18 cellular contexts compared by ENCODE assay signal in the genomic region with DNA sequence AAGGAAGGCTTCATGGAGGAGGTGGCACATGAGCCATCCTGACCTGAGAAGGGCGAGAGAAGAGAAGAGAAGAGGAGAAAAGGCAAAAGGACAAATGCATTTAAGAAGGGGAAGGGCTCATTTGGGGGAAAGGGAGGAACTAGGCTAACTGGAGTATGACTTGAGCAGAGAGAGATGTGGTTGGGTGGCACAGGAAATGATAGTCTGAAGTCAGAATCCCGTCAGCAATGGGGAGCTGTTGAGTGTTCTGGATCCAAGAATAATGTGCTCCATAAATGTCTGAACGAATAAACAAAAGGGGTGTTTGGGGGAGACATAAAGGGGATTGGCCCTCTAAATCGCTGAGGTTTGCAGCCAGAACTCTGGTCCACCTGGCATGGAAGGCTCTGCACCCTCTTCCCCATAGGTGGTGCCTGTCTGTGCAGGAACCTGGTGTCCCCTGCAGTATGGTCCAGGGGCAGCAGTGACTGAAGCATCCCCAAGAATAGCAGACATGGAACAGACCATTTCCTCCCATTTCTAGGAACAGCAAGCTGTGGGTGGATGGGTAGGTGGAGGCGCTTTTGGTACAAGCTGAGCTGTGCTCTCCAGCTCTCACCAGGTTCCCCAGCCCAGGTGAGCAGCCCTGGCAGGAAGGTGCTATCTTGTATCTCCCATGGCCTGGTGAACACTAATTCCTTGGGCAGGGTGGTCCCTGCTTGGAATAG. TPM values are rescaled to one million over a fixed set of nuclear protein-coding genes. Genes with fewer than 3 reads are reported as not detected.
A peak's percentile ranks its signal among the peaks of the same experiment; 100 is the strongest.
DNase-seq lines count a peak whose midpoint lies in the region; ATAC-seq and TF ChIP-seq lines count a peak whose summit lies in the region.
"Had no signal": no experiment of that assay in that cellular context is flagged by ENCODE, and none has a peak within 500 bp of the region (broad histone marks: within the 10 kb centered on the region; RNA-seq: fewer than 3 reads in every experiment).

No MANE protein-coding gene starts in this region.

- no peaks in the 10 kb centered on the region for H3K4me1 ChIP-seq in HEK293 (ENCODE audit: control insufficient read depth, insufficient read depth, low read length)
- H3K4me1 ChIP-seq: Peyer's patch had no signal

- H3K4me1 Mint-ChIP-seq in naive B cell = peaks cover 42 to 49% (median 47%) of the 10 kb centered on the region in 3 donors

- H3K4me3 ChIP-seq in HEK293 (ENCODE audit: low read depth, low read length) = no peak overlapping the region
- H3K4me3 ChIP-seq: Peyer's patch had no signal

- TF ChIP-seq CTCF in HEK293 (tag by site-specific recombination; IDR thresholded peaks at IDR 0.05) (no peak), omental fat pad (IDR thresholded peaks at IDR 0.05) (no peak)

- ATAC-seq in naive B cell (ENCODE audit: low read depth in 2 of 2) (peak; percentile 70 to 91), omental fat pad (ENCODE audit: low FRiP score) (no peak)
- ATAC-seq: CD8-positive, alpha-beta T cell had no signal

- H3K4me3 Mint-ChIP-seq in naive B cell = peak overlapping the region in 7 of 8 donors; percentile 0 to 70 (median 38)
- H3K4me3 Mint-ChIP-seq: CD8-positive, alpha-beta T cell; H9 had no signal

- H3K36me3 ChIP-seq in HEK293 (ENCODE audit: control insufficient read depth in 2 of 2, insufficient read depth in 1 of 2, low read length in 2 of 2) = no peaks in the 10 kb centered on the region
- H3K36me3 ChIP-seq: Peyer's patch had no signal

- peak overlapping the region in 4 of 6 donors; percentile 70 to 92 (median 81) for H3K27ac Mint-ChIP-seq in naive B cell
- H3K27ac Mint-ChIP-seq: CD8-positive, alpha-beta T cell; H9 had no signal

- no peaks in the 10 kb centered on the region for H3K27me3 Mint-ChIP-seq in naive B cell

- H3K9me3 Mint-ChIP-seq in naive B cell = peaks cover 0 to 2% (median 0%) of the 10 kb centered on the region in 7 donors
- H3K9me3 Mint-ChIP-seq: CD8-positive, alpha-beta T cell; H9 had no signal

- POLR2A ChIA-PET in HEK293 (lab: Yijun Ruan, JAX) = no interaction called here

- H3K36me3 Mint-ChIP-seq in naive B cell = no peaks in the 10 kb centered on the region
- H3K36me3 Mint-ChIP-seq: CD8-positive, alpha-beta T cell had no signal

- H3K9me3 ChIP-seq in HEK293 (ENCODE audit: control insufficient read depth, insufficient read depth, low read depth, low read length) = no peaks in the 10 kb centered on the region
- H3K9me3 ChIP-seq: Peyer's patch had no signal

- CTCF ChIA-PET in HEK293 (lab: Yijun Ruan, JAX) = interaction anchor here (0.7 to 1.4 kb wide), 3 partner anchors 34 to 239 kb away, joined by 3 to 4 read pairs (median 3); no protein-coding TSS in a partner anchor

- no peak overlapping the region for H3K27ac ChIP-seq in HEK293 (ENCODE audit: extremely low read depth, low read depth, low read length)
- H3K27ac ChIP-seq in caudate nucleus (ENCODE audit: low read depth, low read length) = peak overlapping the region; percentile 6
- H3K27ac ChIP-seq: Peyer's patch had no signal

- DNase-seq in caudate nucleus (lab: John Stamatoyannopoulos, UW) (peak in 3 of 61 donors; percentile 30 to 52 (median 47)), naive B cell (peak; percentile 23), superior temporal gyrus (ENCODE audit: extremely low spot score) (peak; percentile 58), activated gamma-delta T cell treated with Interleukin-2 at 50 U/mL for 16 hours (no peak), GM19238 (ENCODE audit: insufficient read length, low spot score) (no peak), omental fat pad (ENCODE audit: low spot score) (no peak)
- DNase-seq: ACHN; CD8-positive, alpha-beta T cell; GF-D8; H9; MV-4-11; NCI-H1417 treated with DMSO at 0.1 percent for 48 hours; NCI-H2029; NCI-H2171 treated with DMSO at 0.1 percent for 48 hours; Right ventricle myocardium superior had no signal

TF ChIP-seq in HEK293, 187 proteins besides CTCF, POLR2A, EP300 and RAD21:
- peak; percentile 68; the same call in 1 of the 2 replicates for TF ChIP-seq ZNF16 (tag by site-specific recombination; IDR thresholded peaks at IDR 0.05; ENCODE audit: low read depth)
- TF ChIP-seq, protein P1, sequence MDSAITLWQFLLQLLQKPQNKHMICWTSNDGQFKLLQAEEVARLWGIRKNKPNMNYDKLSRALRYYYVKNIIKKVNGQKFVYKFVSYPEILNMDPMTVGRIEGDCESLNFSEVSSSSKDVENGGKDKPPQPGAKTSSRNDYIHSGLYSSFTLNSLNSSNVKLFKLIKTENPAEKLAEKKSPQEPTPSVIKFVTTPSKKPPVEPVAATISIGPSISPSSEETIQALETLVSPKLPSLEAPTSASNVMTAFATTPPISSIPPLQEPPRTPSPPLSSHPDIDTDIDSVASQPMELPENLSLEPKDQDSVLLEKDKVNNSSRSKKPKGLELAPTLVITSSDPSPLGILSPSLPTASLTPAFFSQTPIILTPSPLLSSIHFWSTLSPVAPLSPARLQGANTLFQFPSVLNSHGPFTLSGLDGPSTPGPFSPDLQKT (IDR thresholded peaks at IDR 0.05; ENCODE audit: borderline replicate concordance, low read depth, low read length) = no peak
- TF ChIP-seq ZFHX2 (tag by site-specific recombination; conservative IDR thresholded peaks at IDR 0.05) = peak; percentile 80
- no peak for TF ChIP-seq ZNF449 (tag by site-specific recombination; IDR thresholded peaks at IDR 0.05)
- peak; percentile 84 for TF ChIP-seq PRDM10 (tag by site-specific recombination; IDR thresholded peaks at IDR 0.05)
- TF ChIP-seq OSR2 (tag by site-specific recombination; IDR thresholded peaks at IDR 0.05) = no peak
- TF ChIP-seq SETDB1 (IDR thresholded peaks at IDR 0.05; ENCODE audit: insufficient read length, low read length) = no peak
- TF ChIP-seq, protein P2, sequence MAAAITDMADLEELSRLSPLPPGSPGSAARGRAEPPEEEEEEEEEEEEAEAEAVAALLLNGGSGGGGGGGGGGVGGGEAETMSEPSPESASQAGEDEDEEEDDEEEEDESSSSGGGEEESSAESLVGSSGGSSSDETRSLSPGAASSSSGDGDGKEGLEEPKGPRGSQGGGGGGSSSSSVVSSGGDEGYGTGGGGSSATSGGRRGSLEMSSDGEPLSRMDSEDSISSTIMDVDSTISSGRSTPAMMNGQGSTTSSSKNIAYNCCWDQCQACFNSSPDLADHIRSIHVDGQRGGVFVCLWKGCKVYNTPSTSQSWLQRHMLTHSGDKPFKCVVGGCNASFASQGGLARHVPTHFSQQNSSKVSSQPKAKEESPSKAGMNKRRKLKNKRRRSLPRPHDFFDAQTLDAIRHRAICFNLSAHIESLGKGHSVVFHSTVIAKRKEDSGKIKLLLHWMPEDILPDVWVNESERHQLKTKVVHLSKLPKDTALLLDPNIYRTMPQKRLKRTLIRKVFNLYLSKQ (tag by site-specific recombination; IDR thresholded peaks at IDR 0.05; ENCODE audit: borderline replicate concordance) = no peak
- TF ChIP-seq ZNF37A (tag by site-specific recombination; IDR thresholded peaks at IDR 0.05) = no peak
- peak; percentile 69 for TF ChIP-seq EGR2 (tag by site-specific recombination; IDR thresholded peaks at IDR 0.05; ENCODE audit: low read depth)
- no peak for TF ChIP-seq HOXD13 (CRISPR knock-in tag; IDR thresholded peaks at IDR 0.05; ENCODE audit: borderline replicate concordance)
- TF ChIP-seq ZNF707 (tag by site-specific recombination; IDR thresholded peaks at IDR 0.05) = no peak
- TF ChIP-seq REPIN1 (tag by site-specific recombination; IDR thresholded peaks at IDR 0.05; ENCODE audit: low read depth) = no peak
- no peak for TF ChIP-seq KLF8 (tag by site-specific recombination; IDR thresholded peaks at IDR 0.05)
- no peak for TF ChIP-seq ZBTB20 (tag by site-specific recombination; IDR thresholded peaks at IDR 0.05)
- no peak for TF ChIP-seq ZNF214 (tag by site-specific recombination; IDR thresholded peaks at IDR 0.05; ENCODE audit: borderline replicate concordance)

RNA-seq across cellular contexts. Expression of gene CORO2B, which starts 15.2 kb away (rescaled TPM):
- 10 to 100 TPM in 1 of 6 donors, 1 to 10 TPM in 5; 3.4 to 11.3 (median 4.8) TPM for polyA plus RNA-seq in naive B cell (ENCODE audit: low read depth in 6 of 6)
- 10 to 100 TPM in 3 of 4 donors, 1 to 10 TPM in 1; 4.7 to 18.8 (median 13.7) TPM for total RNA-seq in omental fat pad
- total RNA-seq: NCI-H460 had no signal

Comparison
In these comparisons a context has a peak if more than half of its experiments do, and no peak if none do; other contexts are left out.
1. DNase-seq: peak in naive B cell (single experiment) and superior temporal gyrus (single experiment); none in activated gamma-delta T cell treated with Interleukin-2 at 50 U/mL for 16 hours (single experiment), GM19238 (single experiment) and omental fat pad (single experiment).